In the genomic region with DNA sequence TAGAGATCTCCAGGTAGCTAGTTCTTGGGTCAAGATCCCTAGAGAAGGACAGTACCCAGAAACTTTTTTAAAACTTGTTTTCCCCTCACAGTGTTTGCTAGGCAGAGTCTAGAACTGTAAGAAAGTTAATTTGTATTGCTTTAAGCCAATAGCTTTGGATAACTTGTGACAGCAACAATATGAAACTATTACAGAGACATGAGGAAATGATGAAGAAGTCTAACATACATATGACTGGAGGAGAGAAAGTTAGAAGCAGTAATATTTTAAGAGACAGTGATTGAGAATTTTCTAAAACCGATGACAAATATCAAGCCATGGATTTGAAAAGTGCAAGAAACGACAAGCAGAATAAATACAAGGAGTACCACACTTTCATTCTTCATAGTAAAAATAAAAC, we compare ENCODE assay signal across 21 cellular contexts. TPM values are rescaled to one million over a fixed set of nuclear protein-coding genes. Genes with fewer than 3 reads are reported as not detected.
DNase-seq lines count a peak whose midpoint lies in the region; ATAC-seq and TF ChIP-seq lines count a peak whose summit lies in the region.
"Had no signal": no experiment of that assay in that cellular context is flagged by ENCODE, and none has a peak within 500 bp of the region (broad histone marks: within the 10 kb centered on the region; RNA-seq: fewer than 3 reads in every experiment).

No MANE protein-coding gene starts in this region.

- no peaks in the 10 kb centered on the region for H3K4me1 ChIP-seq in osteoblast (ENCODE audit: insufficient read depth, low read length)

- H3K79me2 ChIP-seq in osteoblast (ENCODE audit: insufficient read depth, low read length): peaks cover 60% of the 10 kb centered on the region

- H3K9me3 ChIP-seq in osteoblast (ENCODE audit: low read depth, low read length): no peaks in the 10 kb centered on the region
- H3K9me3 ChIP-seq: SJSA1 had no signal

- peak; percentile 52 to 65 for ATAC-seq in activated CD4-positive, CD25-positive, alpha-beta regulatory T cell treated with anti-CD3 and anti-CD28 coated beads, Interleukin-2, amount 50 U/mL, for 24 hours
- ATAC-seq in activated T-cell treated with anti-CD3 and anti-CD28 coated beads, Interleukin-2, amount 50 U/mL, for 72 hours (replicated peaks in 1 of 2): peak; percentile 43 to 65
- no peak for ATAC-seq in HG03196 (IDR thresholded peaks at IDR 0.05; ENCODE audit: unreplicated experiment)

- H3K4me2 ChIP-seq in osteoblast (ENCODE audit: insufficient read depth, low read length): no peak overlapping the region

- no peak overlapping the region for H3K4me3 ChIP-seq in osteoblast (ENCODE audit: insufficient read depth, low read length)
- H3K4me3 ChIP-seq: SJSA1 had no signal

- TF ChIP-seq CTCF in osteoblast (IDR thresholded peaks at IDR 0.05; ENCODE audit: extremely low read depth, low read depth, low read length): no peak

- peaks cover 23% of the 10 kb centered on the region for H4K20me1 ChIP-seq in osteoblast (ENCODE audit: insufficient read depth, low read length)

- CTCF ChIA-PET in activated CD4-positive, alpha-beta memory T cell treated with anti-CD3 and anti-CD28 coated beads, Interleukin-2, amount 10 ng/mL, durations not matched to agents 7 days and 5 days (lab: Charles Lee): no interaction called here

- no peak overlapping the region for H2AFZ ChIP-seq in osteoblast (ENCODE audit: low read length)

- H3K27ac ChIP-seq in osteoblast (ENCODE audit: low read depth, low read length): no peak overlapping the region
- H3K27ac ChIP-seq: 22Rv1, SJSA1 had no signal

- H3K4me1 Mint-ChIP-seq in activated T-cell treated with anti-CD3 and anti-CD28 coated beads, Interleukin-2, amount 50 U/mL, for 72 hours (ENCODE audit: low read depth): peaks cover 23% of the 10 kb centered on the region
- peaks cover 31% of the 10 kb centered on the region for H3K4me1 Mint-ChIP-seq in activated CD4-positive, alpha-beta memory T cell treated with anti-CD3 and anti-CD28 coated beads, Interleukin-2, amount 10 ng/mL, durations not matched to agents 7 days and 5 days

- POLR2A ChIA-PET in activated CD4-positive, alpha-beta memory T cell treated with anti-CD3 and anti-CD28 coated beads, Interleukin-2, amount 10 ng/mL, durations not matched to agents 7 days and 5 days (lab: Charles Lee): interaction anchor here (0.7 to 2.0 kb wide), 3 partner anchors 10 to 1634 kb away, joined by 3 to 7 read pairs (median 3); partner anchors contain the start of gene HMG20A

- no peak for DNase-seq in activated CD4-positive, CD25-positive, alpha-beta regulatory T cell treated with anti-CD3 and anti-CD28 coated beads, Interleukin-2, amount 50 U/mL, for 72 hours
- no peak for DNase-seq in activated T-cell treated with anti-CD3 and anti-CD28 coated beads, Interleukin-2, amount 50 U/mL, for 72 hours
- no peak for DNase-seq in activated T-cell treated with anti-CD3 and anti-CD28 coated beads for 4 hours
- no peak for DNase-seq in activated CD4-positive, alpha-beta memory T cell treated with anti-CD3 and anti-CD28 coated beads, Interleukin-2, amount 10 ng/mL, durations not matched to agents 7 days and 5 days
- DNase-seq in osteoblast (ENCODE audit: insufficient read length, low spot score, missing footprints): peak; percentile 21
- DNase-seq in T1000 (lab: John Stamatoyannopoulos, UW): no peak
- DNase-seq: ACHN; CD4-positive, alpha-beta T cell; H7; IMR-90; KG1; MM.1S; NCI-H2029; NCI-H446; NCI-H526; Right ventricle myocardium superior; RPMI8226 had no signal

- no peaks in the 10 kb centered on the region for H3K9me3 Mint-ChIP-seq in activated T-cell treated with anti-CD3 and anti-CD28 coated beads, Interleukin-2, amount 50 U/mL, for 72 hours
- H3K9me3 Mint-ChIP-seq in activated CD4-positive, alpha-beta memory T cell treated with anti-CD3 and anti-CD28 coated beads, Interleukin-2, amount 10 ng/mL, durations not matched to agents 7 days and 5 days: no peaks in the 10 kb centered on the region
- H3K9me3 Mint-ChIP-seq: CD4-positive, alpha-beta T cell had no signal

- no peaks in the 10 kb centered on the region for H3K36me3 ChIP-seq in osteoblast (ENCODE audit: insufficient read depth, low read length)

- H3K27ac Mint-ChIP-seq in activated T-cell treated with anti-CD3 and anti-CD28 coated beads, Interleukin-2, amount 50 U/mL, for 72 hours: peak overlapping the region; percentile 7
- H3K27ac Mint-ChIP-seq in activated CD4-positive, alpha-beta memory T cell treated with anti-CD3 and anti-CD28 coated beads, Interleukin-2, amount 10 ng/mL, durations not matched to agents 7 days and 5 days: peak overlapping the region; percentile 8
- H3K27ac Mint-ChIP-seq: CD4-positive, alpha-beta T cell had no signal

- no peaks in the 10 kb centered on the region for H3K27me3 Mint-ChIP-seq in activated T-cell treated with anti-CD3 and anti-CD28 coated beads, Interleukin-2, amount 50 U/mL, for 72 hours (ENCODE audit: low read depth)
- H3K27me3 Mint-ChIP-seq in activated CD4-positive, alpha-beta memory T cell treated with anti-CD3 and anti-CD28 coated beads, Interleukin-2, amount 10 ng/mL, durations not matched to agents 7 days and 5 days: no peaks in the 10 kb centered on the region
- H3K27me3 Mint-ChIP-seq: CD4-positive, alpha-beta T cell had no signal

- no peaks in the 10 kb centered on the region for H3K36me3 Mint-ChIP-seq in activated T-cell treated with anti-CD3 and anti-CD28 coated beads, Interleukin-2, amount 50 U/mL, for 72 hours (ENCODE audit: insufficient read depth in 2 of 2)
- peaks cover 7% of the 10 kb centered on the region for H3K36me3 Mint-ChIP-seq in activated CD4-positive, alpha-beta memory T cell treated with anti-CD3 and anti-CD28 coated beads, Interleukin-2, amount 10 ng/mL, durations not matched to agents 7 days and 5 days (ENCODE audit: low read depth)

- peak overlapping the region in 1 of 2 donors; percentile 33 for H3K4me3 Mint-ChIP-seq in activated T-cell treated with anti-CD3 and anti-CD28 coated beads, Interleukin-2, amount 50 U/mL, for 72 hours
- H3K4me3 Mint-ChIP-seq in activated CD4-positive, alpha-beta memory T cell treated with anti-CD3 and anti-CD28 coated beads, Interleukin-2, amount 10 ng/mL, durations not matched to agents 7 days and 5 days: no peak overlapping the region
- H3K4me3 Mint-ChIP-seq: CD4-positive, alpha-beta T cell had no signal

- no peaks in the 10 kb centered on the region for H3K27me3 ChIP-seq in osteoblast (ENCODE audit: insufficient read depth, low read length)
- H3K27me3 ChIP-seq: SJSA1 had no signal

RNA-seq across cellular contexts. Expression of gene HMG20A, which starts 10.0 kb away (rescaled TPM):
- 10 to 100 TPM; 43.1 to 44.6 TPM for total RNA-seq in activated T-cell treated with anti-CD3 and anti-CD28 coated beads, Interleukin-2, amount 50 U/mL, for 72 hours
- total RNA-seq in activated CD4-positive, alpha-beta memory T cell treated with anti-CD3 and anti-CD28 coated beads, Interleukin-2, amount 10 ng/mL, durations not matched to agents 7 days and 5 days: 10 to 100 TPM; 44.0 to 45.1 TPM
- total RNA-seq in osteoblast: 30.8 and 33.0 TPM in 2 replicates

RNA-seq across cellular contexts. Expression of gene PEAK1, which starts 10.7 kb away (rescaled TPM):
- total RNA-seq in activated T-cell treated with anti-CD3 and anti-CD28 coated beads, Interleukin-2, amount 50 U/mL, for 72 hours: 10 to 100 TPM; 33.6 to 45.7 TPM
- 10 to 100 TPM; 20.8 to 23.6 TPM for total RNA-seq in activated CD4-positive, alpha-beta memory T cell treated with anti-CD3 and anti-CD28 coated beads, Interleukin-2, amount 10 ng/mL, durations not matched to agents 7 days and 5 days
- 128 and 133 TPM in 2 replicates for total RNA-seq in osteoblast
